21 cellular contexts compared by ENCODE assay signal in genomic region chr10:116720241-116721047, GRCh38. TPM values are rescaled to one million over a fixed set of nuclear protein-coding genes. Genes with fewer than 3 reads are reported as not detected.
A peak's percentile ranks its signal among the peaks of the same experiment; 100 is the strongest.
DNase-seq lines count a peak whose midpoint lies in the region; ATAC-seq and TF ChIP-seq lines count a peak whose summit lies in the region.
"Had no signal": no experiment of that assay in that cellular context is flagged by ENCODE, and none has a peak within 500 bp of the region (broad histone marks: within the 10 kb centered on the region; RNA-seq: fewer than 3 reads in every experiment).

No MANE protein-coding gene starts in this region.

- POLR2A ChIA-PET in SK-N-SH (lab: Yijun Ruan, JAX), result no interaction called here
- POLR2A ChIA-PET in CD4-positive, alpha-beta memory T cell (lab: Charles Lee; ENCODE audit: partially characterized antibody), result no interaction called here

- no peaks in the 10 kb centered on the region for H4K20me1 ChIP-seq in SK-N-SH (ENCODE audit: insufficient read depth)

- H3K27ac Mint-ChIP-seq in nephron, result peak overlapping the region; percentile 94 to 97 (median 97)
- H3K27ac Mint-ChIP-seq in CD4-positive, alpha-beta memory T cell, result no peak overlapping the region
- H3K27ac Mint-ChIP-seq: activated CD4-positive, alpha-beta T cell treated with anti-CD3 and anti-CD28 coated beads, Interleukin-2, amount 10 ng/mL, durations not matched to agents 7 days and 5 days; effector memory CD8-positive, alpha-beta T cell; IgD-negative memory B cell had no signal

- H3K4me3 ChIP-seq in SK-N-SH (ENCODE audit: low read depth in 2 of 2, low read length in 1 of 2), result no peak overlapping the region
- no peak overlapping the region for H3K4me3 ChIP-seq in fibroblast of villous mesenchyme (ENCODE audit: low read depth, low read length)
- H3K4me3 ChIP-seq in tibial nerve, result no peak overlapping the region
- no peak overlapping the region for H3K4me3 ChIP-seq in CD4-positive, alpha-beta memory T cell (ENCODE audit: low read length in 2 of 2)
- H3K4me3 ChIP-seq in aorta (ENCODE audit: low read length in 2 of 2), result no peak overlapping the region
- H3K4me3 ChIP-seq: BLaER1 treated with 17β-estradiol and CSF1 and Interleukin-3, amounts not matched to agents 10 nM and 100 nM; heart left ventricle; skin epidermis had no signal

- H3K27me3 ChIP-seq in SK-N-SH (ENCODE audit: insufficient read depth) (no peaks in the 10 kb centered on the region), tibial nerve (no peaks in the 10 kb centered on the region), aorta (ENCODE audit: control insufficient read depth in 1 of 2, insufficient read depth in 2 of 2, low read length in 1 of 2) (no peaks in the 10 kb centered on the region)
- peaks cover 40% of the 10 kb centered on the region for H3K27me3 ChIP-seq in CD4-positive, alpha-beta memory T cell (ENCODE audit: insufficient read depth, low read length)
- H3K27me3 ChIP-seq: heart left ventricle had no signal

- H3K9me3 Mint-ChIP-seq in nephron, result no peaks in the 10 kb centered on the region
- H3K9me3 Mint-ChIP-seq in CD4-positive, alpha-beta memory T cell, result peaks cover 0 to 2% (median 0%) of the 10 kb centered on the region in 8 donors
- H3K9me3 Mint-ChIP-seq: activated CD4-positive, alpha-beta T cell treated with anti-CD3 and anti-CD28 coated beads, Interleukin-2, amount 10 ng/mL, durations not matched to agents 7 days and 5 days; effector memory CD8-positive, alpha-beta T cell had no signal

- H3K9me2 ChIP-seq in SK-N-SH, result no peaks in the 10 kb centered on the region

- no peaks in the 10 kb centered on the region for H3F3A ChIP-seq in SK-N-SH (replicated peaks; ENCODE audit: insufficient read depth)

- peaks cover 5% of the 10 kb centered on the region for H3K27me3 Mint-ChIP-seq in nephron (ENCODE audit: low read depth)
- H3K27me3 Mint-ChIP-seq in CD4-positive, alpha-beta memory T cell, result peaks cover 50% of the 10 kb centered on the region in 2 donors

- H2AFZ ChIP-seq in SK-N-SH (ENCODE audit: low read depth), result no peak overlapping the region

- H3K4me1 ChIP-seq in SK-N-SH (ENCODE audit: control insufficient read depth in 1 of 2, insufficient read depth in 2 of 2, low read depth in 1 of 2, low read length in 1 of 2), result peaks cover 0 to 89% of the 10 kb centered on the region in 2 experiments; a peak in 2 of 4 replicates
- H3K4me1 ChIP-seq in tibial nerve, result peaks cover 0 to 96% (median 67%) of the 10 kb centered on the region in 4 donors
- H3K4me1 ChIP-seq in CD4-positive, alpha-beta memory T cell (ENCODE audit: insufficient read depth, low read length), result peaks cover 28% of the 10 kb centered on the region
- H3K4me1 ChIP-seq in aorta (ENCODE audit: control insufficient read depth in 1 of 2, insufficient read depth in 2 of 2, low read length in 2 of 2), result no peaks in the 10 kb centered on the region

- WGBS in SK-N-SH (ENCODE audit: low lambda C conversion rate), result 66% methylated on average over 11 of the region's 12 CpGs
- 48 to 61% methylated on average over 11 to 12 of the region's 12 CpGs for WGBS in tibial nerve, 2 donors
- WGBS in aorta, 2 donors, result 45 to 51% methylated on average over 12 of the region's 12 CpGs

- intact Hi-C loops in CD4-positive, alpha-beta memory T cell (cut with micrococcal nuclease), result loop anchor here (10.0 kb wide), 1 partner anchor 654 kb away; the partner anchor contains the start of gene PDZD8
- intact Hi-C loops in aorta (cut with DNase I), result no loop called here

- H3K36me3 ChIP-seq in SK-N-SH (replicated peaks in 1 of 2; ENCODE audit: control insufficient read depth in 1 of 2, insufficient read depth in 2 of 2, low read length in 1 of 2) (no peaks in the 10 kb centered on the region), tibial nerve (no peaks in the 10 kb centered on the region), aorta (ENCODE audit: control insufficient read depth in 1 of 2, insufficient read depth in 2 of 2, low read length in 1 of 2) (no peaks in the 10 kb centered on the region)
- no peaks in the 10 kb centered on the region for H3K36me3 ChIP-seq in CD4-positive, alpha-beta memory T cell (ENCODE audit: insufficient read depth, low read length)
- H3K36me3 ChIP-seq: BLaER1 treated with 17β-estradiol and CSF1 and Interleukin-3, amounts not matched to agents 10 nM and 100 nM; heart left ventricle had no signal

- TF ChIP-seq EP300 in SK-N-SH (IDR thresholded peaks at IDR 0.05; ENCODE audit: borderline replicate concordance in 1 of 2, low read depth in 1 of 2, low read length in 1 of 2) (no peak), tibial nerve (IDR thresholded peaks at IDR 0.05) (no peak)

- H3K79me2 ChIP-seq in SK-N-SH (ENCODE audit: insufficient read depth), result no peaks in the 10 kb centered on the region

- TF ChIP-seq CTCF in SK-N-SH (IDR thresholded peaks at IDR 0.05) (no peak), fibroblast of villous mesenchyme (IDR thresholded peaks at IDR 0.05; ENCODE audit: insufficient read depth, low read depth, low read length) (no peak), nephron (IDR thresholded peaks at IDR 0.05; ENCODE audit: unreplicated experiment in 3 of 3) (no peak), tibial nerve (IDR thresholded peaks at IDR 0.05) (no peak)

- no peak overlapping the region for H3K4me2 ChIP-seq in SK-N-SH
- H3K4me2 ChIP-seq: BLaER1 treated with 17β-estradiol and CSF1 and Interleukin-3, amounts not matched to agents 10 nM and 100 nM had no signal

- no peaks in the 10 kb centered on the region for H3K9me3 ChIP-seq in SK-N-SH
- no peaks in the 10 kb centered on the region for H3K9me3 ChIP-seq in tibial nerve
- no peaks in the 10 kb centered on the region for H3K9me3 ChIP-seq in CD4-positive, alpha-beta memory T cell (ENCODE audit: control insufficient read depth in 1 of 2, low read length in 2 of 2)
- no peaks in the 10 kb centered on the region for H3K9me3 ChIP-seq in aorta (ENCODE audit: control insufficient read depth, low read length)
- H3K9me3 ChIP-seq: BLaER1 treated with 17β-estradiol and CSF1 and Interleukin-3, amounts not matched to agents 10 nM and 100 nM; heart left ventricle had no signal

- peak overlapping the region in 1 of 2 experiments; percentile 98; a peak in 2 of 4 replicates for H3K27ac ChIP-seq in SK-N-SH (ENCODE audit: low read depth in 2 of 2, low read length in 1 of 2)
- H3K27ac ChIP-seq in tibial nerve, result peak overlapping the region in 3 of 4 donors; percentile 29 to 76 (median 69)
- H3K27ac ChIP-seq in CD4-positive, alpha-beta memory T cell (ENCODE audit: low read depth, low read length), result no peak overlapping the region
- H3K27ac ChIP-seq in aorta (ENCODE audit: low read depth in 1 of 2, low read length in 2 of 2), result no peak overlapping the region
- H3K27ac ChIP-seq: BLaER1 treated with 17β-estradiol and CSF1 and Interleukin-3, amounts not matched to agents 10 nM and 100 nM; heart left ventricle; skin epidermis had no signal

- H3K4me1 Mint-ChIP-seq in nephron, result peaks cover 78% of the 10 kb centered on the region
- H3K4me1 Mint-ChIP-seq in CD4-positive, alpha-beta memory T cell, result peaks cover 14 to 48% (median 32%) of the 10 kb centered on the region in 4 donors

- CTCF ChIA-PET in SK-N-SH (lab: Yijun Ruan, JAX), result interaction anchor here (0.7 to 5.7 kb wide), 6 partner anchors 12 to 93 kb away, joined by 3 to 27 read pairs (median 4); no protein-coding TSS in a partner anchor
- CTCF ChIA-PET in CD4-positive, alpha-beta memory T cell (lab: Charles Lee; ENCODE audit: partially characterized antibody), result interaction anchor here (1.2 kb wide), 1 partner anchor 68 kb away, joined by 4 read pairs; no protein-coding TSS in a partner anchor

- H3K4me3 Mint-ChIP-seq in nephron, result peak overlapping the region in 2 of 3 experiments; percentile 11 to 48
- H3K4me3 Mint-ChIP-seq in CD4-positive, alpha-beta memory T cell, result no peak overlapping the region
- H3K4me3 Mint-ChIP-seq: activated CD4-positive, alpha-beta T cell treated with anti-CD3 and anti-CD28 coated beads, Interleukin-2, amount 10 ng/mL, durations not matched to agents 7 days and 5 days; effector memory CD8-positive, alpha-beta T cell; IgD-negative memory B cell had no signal

- no peak for TF ChIP-seq RAD21 in SK-N-SH (IDR thresholded peaks at IDR 0.05; ENCODE audit: low read length)

- no peaks in the 10 kb centered on the region for H3K36me3 Mint-ChIP-seq in nephron (ENCODE audit: low read depth)
- no peaks in the 10 kb centered on the region for H3K36me3 Mint-ChIP-seq in CD4-positive, alpha-beta memory T cell
- H3K36me3 Mint-ChIP-seq: IgD-negative memory B cell had no signal

- no peak for TF ChIP-seq POLR2A in tibial nerve (IDR thresholded peaks at IDR 0.05)

- DNase-seq in SK-N-SH (no peak), fibroblast of villous mesenchyme (ENCODE audit: low read depth) (peak; percentile 18), tibial nerve (ENCODE audit: low spot score in 2 of 2) (no peak), aorta (no peak), D341Med (ENCODE audit: low spot score) (no peak)
- no peak for DNase-seq in CD4-positive, alpha-beta memory T cell
- DNase-seq: 8988T; activated CD4-positive, alpha-beta T cell treated with anti-CD3 and anti-CD28 coated beads, Interleukin-2, amount 10 ng/mL, durations not matched to agents 7 days and 5 days; activated CD8-positive, alpha-beta memory T cell treated with anti-CD3 and anti-CD28 coated beads, Interleukin-2, amount 50 U/mL, for 4 hours; activated gamma-delta T cell; anterior cingulate cortex; effector memory CD8-positive, alpha-beta T cell; heart left ventricle; NCI-H187 treated with DMSO at 0.1 percent for 48 hours; RPMI8226; SW 1271 had no signal

- no peak overlapping the region for H3K9ac ChIP-seq in SK-N-SH
- H3K9ac ChIP-seq: BLaER1 treated with 17β-estradiol and CSF1 and Interleukin-3, amounts not matched to agents 10 nM and 100 nM had no signal

- ATAC-seq in SK-N-SH treated with all-trans-retinoic acid at 6 μM for 48 hours, result peak; percentile 28; the same call in 2 of the 3 replicates
- no peak for ATAC-seq in aorta (ENCODE audit: low FRiP score)
- ATAC-seq: effector memory CD8-positive, alpha-beta T cell had no signal

TF ChIP-seq in SK-N-SH, 30 proteins besides CTCF, POLR2A, EP300 and RAD21 (continues in another document):
- TF ChIP-seq MXI1 (IDR thresholded peaks at IDR 0.05; ENCODE audit: low read depth, low read length), result no peak
- TF ChIP-seq RXRA (IDR thresholded peaks at IDR 0.05; ENCODE audit: borderline replicate concordance, low read depth), result no peak
- no peak for TF ChIP-seq NRF1 (IDR thresholded peaks at IDR 0.05; ENCODE audit: low read depth, low read length)
- no peak for TF ChIP-seq SMC3 (IDR thresholded peaks at IDR 0.05; ENCODE audit: low read depth, low read length)
- no peak for TF ChIP-seq GABPA (IDR thresholded peaks at IDR 0.05; ENCODE audit: low read depth)
- no peak for TF ChIP-seq ELF1 (IDR thresholded peaks at IDR 0.05)
- no peak for TF ChIP-seq RFX5 (IDR thresholded peaks at IDR 0.05; ENCODE audit: low read length)

RNA-seq across cellular contexts. Expression of gene HSPA12A, which starts 21.9 kb away (rescaled TPM):
- polyA plus RNA-seq in SK-N-SH (2012; rRNA removed), result 2.9 and 3.3 TPM in 2 replicates
- polyA plus RNA-seq in SK-N-SH (2012; cell fraction: cytosol; rRNA removed), result 2.3 and 2.7 TPM in 2 replicates
- 8.3 and 9.2 TPM in 2 replicates for polyA plus RNA-seq in SK-N-SH (2012; cell fraction: nucleus; rRNA removed)
- 22.9 and 35.4 TPM in 2 replicates for total RNA-seq in fibroblast of villous mesenchyme
- total RNA-seq in tibial nerve, result 100 to 1,000 TPM; 125 to 187 (median 147) TPM
- under 1 TPM; 0.36 to 0.64 TPM for total RNA-seq in CD4-positive, alpha-beta memory T cell
- polyA plus RNA-seq in CD4-positive, alpha-beta memory T cell, result under 1 TPM in 1 of 2 donors, not detected in 1; 0.14 TPM
- total RNA-seq in aorta, result 10 to 100 TPM; 15.3 to 25.7 TPM
- 1 to 10 TPM; 2.3 to 5.2 TPM for polyA plus RNA-seq in aorta

Comparison
In these comparisons a context has a peak if more than half of its experiments do, and no peak if none do; other contexts are left out.
1. H3K27ac ChIP-seq: peak in tibial nerve (3 of 4); none in CD4-positive, alpha-beta memory T cell (single experiment) and aorta (0 of 2).
2. H3K27ac Mint-ChIP-seq: peak in nephron (3 of 3); none in CD4-positive, alpha-beta memory T cell (0 of 7).
3. H3K4me3 Mint-ChIP-seq: peak in nephron (2 of 3); none in CD4-positive, alpha-beta memory T cell (0 of 8).
4. RNA of gene HSPA12A, which starts 21.9 kb away (total RNA-seq): 125 to 187 TPM in tibial nerve, 22.9 to 35.4 TPM in fibroblast of villous mesenchyme and 15.3 to 25.7 TPM in aorta; 0.36 to 0.64 TPM in CD4-positive, alpha-beta memory T cell; every median in the first group is over 4 times any median in the second.